In genomic region chr21:33268736-33269441, GRCh38 we compare ENCODE assay signal across 1 cellular context.
TF ChIP-seq lines count a peak whose summit lies in the region.

No MANE protein-coding gene starts in this region.

TF ChIP-seq in H1, 55 proteins besides CTCF, POLR2A, EP300 and RAD21 (continued from another document):
- TF ChIP-seq CHD2 (IDR thresholded peaks at IDR 0.05; ENCODE audit: low read length): no peak
- TF ChIP-seq TBP (IDR thresholded peaks at IDR 0.05; ENCODE audit: low read depth, low read length): no peak
- TF ChIP-seq CEBPB (IDR thresholded peaks at IDR 0.05; ENCODE audit: low read depth, low read length): no peak
- TF ChIP-seq FOSL1 (IDR thresholded peaks at IDR 0.05; ENCODE audit: insufficient read depth, low read depth, low read length): no peak
TF ChIP-seq in H1: peak in this region for 0.
